In genomic region chr4:7202391-7202790, GRCh38 we compare ENCODE assay signal across 1 cellular context.
TF ChIP-seq lines count a peak whose summit lies in the region.

No MANE protein-coding gene starts in this region.

TF ChIP-seq in GM23338, 12 proteins besides CTCF, POLR2A, EP300 and RAD21 (continued from another document):
- TF ChIP-seq ZNF462 (CRISPR knock-in tag; IDR thresholded peaks at IDR 0.05) = no peak
- no peak for TF ChIP-seq ETS1 (IDR thresholded peaks at IDR 0.05)
- TF ChIP-seq NANOG (IDR thresholded peaks at IDR 0.05; ENCODE audit: borderline replicate concordance) = no peak
- no peak for TF ChIP-seq ZNF114 (CRISPR knock-in tag; IDR thresholded peaks at IDR 0.05)
